Comparison of ENCODE assay signal across 2 cellular contexts in the genomic region with DNA sequence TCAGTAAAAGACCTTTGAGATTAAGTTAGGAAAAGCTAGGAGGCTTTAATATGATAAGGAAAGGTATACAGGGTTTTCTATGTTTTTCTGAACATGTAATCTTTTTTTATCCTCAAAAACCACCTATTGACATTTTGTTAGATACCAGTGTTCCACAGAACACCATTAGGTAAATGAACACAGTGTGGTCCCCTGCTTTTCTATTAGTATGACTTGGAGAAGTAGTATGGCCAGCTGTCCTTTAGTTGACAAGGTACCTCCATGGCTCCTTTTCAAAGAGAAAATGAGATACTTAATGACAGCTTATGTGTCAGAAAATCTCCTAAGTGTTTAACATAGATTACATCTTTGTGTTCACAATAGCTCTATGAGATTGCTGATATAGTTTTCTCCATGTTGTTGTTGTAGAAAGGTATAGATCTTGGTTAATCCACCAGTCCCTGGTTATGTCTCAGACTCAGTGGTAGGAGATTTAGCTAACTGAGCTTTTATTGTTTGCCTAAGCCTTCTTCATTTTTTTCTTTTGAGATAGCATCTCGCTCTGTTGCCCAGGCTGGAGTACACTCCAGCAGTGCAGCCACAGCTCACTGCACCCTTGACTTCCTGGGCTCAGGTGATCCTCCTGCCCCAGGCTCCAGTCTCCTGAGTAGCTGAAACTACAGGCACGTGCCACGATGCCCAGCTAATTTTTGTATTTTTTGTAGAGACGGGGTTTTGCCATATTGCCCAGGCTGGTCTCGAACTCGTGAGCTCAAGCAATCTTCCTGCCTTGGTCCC.
TF ChIP-seq lines count a peak whose summit lies in the region.

No MANE protein-coding gene starts in this region.

TF ChIP-seq in GM12878, 131 proteins besides CTCF, POLR2A, EP300 and RAD21:
- TF ChIP-seq SUZ12 (IDR thresholded peaks at IDR 0.05; ENCODE audit: unreplicated experiment) (no peak), BHLHE40 (IDR thresholded peaks at IDR 0.05; ENCODE audit: borderline replicate concordance in 1 of 2, low read depth in 2 of 2, low read length in 1 of 2) (peak in 1 of 2 experiments; percentile 42; a peak in 1 of 4 replicates)
TF ChIP-seq in GM12878: peak in this region for 1.

TF ChIP-seq in WTC11, 78 proteins besides CTCF, POLR2A, EP300 and RAD21:
- TF ChIP-seq NFE2L1 (CRISPR knock-in tag; IDR thresholded peaks at IDR 0.05) (no peak), TP53 (CRISPR knock-in tag; IDR thresholded peaks at IDR 0.05) (no peak), GRHL2 (CRISPR knock-in tag; IDR thresholded peaks at IDR 0.05; ENCODE audit: insufficient replicate concordance, severe bottlenecking) (no peak), ATF2 (CRISPR knock-in tag; IDR thresholded peaks at IDR 0.05; ENCODE audit: borderline replicate concordance, low read depth) (no peak), ZNF121 (CRISPR knock-in tag; IDR thresholded peaks at IDR 0.05) (no peak), ZNF219 (CRISPR knock-in tag; IDR thresholded peaks at IDR 0.05; ENCODE audit: borderline replicate concordance) (no peak), CBFB (CRISPR knock-in tag; IDR thresholded peaks at IDR 0.05; ENCODE audit: low read depth) (no peak)
- TF ChIP-seq, protein P1, sequence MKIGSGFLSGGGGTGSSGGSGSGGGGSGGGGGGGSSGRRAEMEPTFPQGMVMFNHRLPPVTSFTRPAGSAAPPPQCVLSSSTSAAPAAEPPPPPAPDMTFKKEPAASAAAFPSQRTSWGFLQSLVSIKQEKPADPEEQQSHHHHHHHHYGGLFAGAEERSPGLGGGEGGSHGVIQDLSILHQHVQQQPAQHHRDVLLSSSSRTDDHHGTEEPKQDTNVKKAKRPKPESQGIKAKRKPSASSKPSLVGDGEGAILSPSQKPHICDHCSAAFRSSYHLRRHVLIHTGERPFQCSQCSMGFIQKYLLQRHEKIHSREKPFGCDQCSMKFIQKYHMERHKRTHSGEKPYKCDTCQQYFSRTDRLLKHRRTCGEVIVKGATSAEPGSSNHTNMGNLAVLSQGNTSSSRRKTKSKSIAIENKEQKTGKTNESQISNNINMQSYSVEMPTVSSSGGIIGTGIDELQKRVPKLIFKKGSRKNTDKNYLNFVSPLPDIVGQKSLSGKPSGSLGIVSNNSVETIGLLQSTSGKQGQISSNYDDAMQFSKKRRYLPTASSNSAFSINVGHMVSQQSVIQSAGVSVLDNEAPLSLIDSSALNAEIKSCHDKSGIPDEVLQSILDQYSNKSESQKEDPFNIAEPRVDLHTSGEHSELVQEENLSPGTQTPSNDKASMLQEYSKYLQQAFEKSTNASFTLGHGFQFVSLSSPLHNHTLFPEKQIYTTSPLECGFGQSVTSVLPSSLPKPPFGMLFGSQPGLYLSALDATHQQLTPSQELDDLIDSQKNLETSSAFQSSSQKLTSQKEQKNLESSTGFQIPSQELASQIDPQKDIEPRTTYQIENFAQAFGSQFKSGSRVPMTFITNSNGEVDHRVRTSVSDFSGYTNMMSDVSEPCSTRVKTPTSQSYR (CRISPR knock-in tag; IDR thresholded peaks at IDR 0.05), result no peak
- TF ChIP-seq, protein P2, sequence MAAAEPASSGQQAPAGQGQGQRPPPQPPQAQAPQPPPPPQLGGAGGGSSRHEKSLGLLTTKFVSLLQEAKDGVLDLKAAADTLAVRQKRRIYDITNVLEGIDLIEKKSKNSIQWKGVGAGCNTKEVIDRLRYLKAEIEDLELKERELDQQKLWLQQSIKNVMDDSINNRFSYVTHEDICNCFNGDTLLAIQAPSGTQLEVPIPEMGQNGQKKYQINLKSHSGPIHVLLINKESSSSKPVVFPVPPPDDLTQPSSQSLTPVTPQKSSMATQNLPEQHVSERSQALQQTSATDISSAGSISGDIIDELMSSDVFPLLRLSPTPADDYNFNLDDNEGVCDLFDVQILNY (CRISPR knock-in tag; IDR thresholded peaks at IDR 0.05), result no peak
TF ChIP-seq in WTC11: peak in this region for 0.
